In genomic region chr11:121722431-121723256, GRCh38 we compare ENCODE assay signal across 8 cellular contexts.
DNase-seq lines count a peak whose midpoint lies in the region; ATAC-seq and TF ChIP-seq lines count a peak whose summit lies in the region.

No MANE protein-coding gene starts in this region.

- H3K4me3 ChIP-seq in AG09309 (ENCODE audit: control insufficient read depth, low read depth, low read length) (peak overlapping the region; percentile 60), right atrium auricular region (peak overlapping the region; percentile 35 to 54), parathyroid adenoma (ENCODE audit: low read depth, low read length) (peak overlapping the region; percentile 9)

- peak overlapping the region; percentile 81 to 83 for H3K27ac ChIP-seq in right atrium auricular region
- no peak overlapping the region for H3K27ac ChIP-seq in parathyroid adenoma

- DNase-seq in AG09309 (ENCODE audit: low read depth): peak; percentile 32
- peak; percentile 99 for DNase-seq in NCI-H1092 (lab: John Stamatoyannopoulos, UW)
- peak; percentile 71 to 99 (median 93) for DNase-seq in amygdala (lab: John Stamatoyannopoulos, UW)
- peak; percentile 92 for DNase-seq in right atrium auricular region (ENCODE audit: low spot score)

- H3K9me3 ChIP-seq in right atrium auricular region (no peaks in the 10 kb centered on the region), parathyroid adenoma (ENCODE audit: control insufficient read depth, low read length) (no peaks in the 10 kb centered on the region)

- H3K27me3 ChIP-seq in right atrium auricular region: no peaks in the 10 kb centered on the region
- H3K27me3 ChIP-seq in parathyroid adenoma (ENCODE audit: control insufficient read depth, insufficient read depth, low read length): no peaks in the 10 kb centered on the region

- H3K79me2 ChIP-seq in parathyroid adenoma: no peaks in the 10 kb centered on the region

- H3K4me1 ChIP-seq in right atrium auricular region: peaks cover 0 to 16% of the 10 kb centered on the region in 2 donors
- no peaks in the 10 kb centered on the region for H3K4me1 ChIP-seq in parathyroid adenoma

- no peak for ATAC-seq in HG03045 (IDR thresholded peaks at IDR 0.05; ENCODE audit: unreplicated experiment)
- ATAC-seq in HG02840 (IDR thresholded peaks at IDR 0.05; ENCODE audit: low FRiP score, unreplicated experiment): no peak
- ATAC-seq in GM21619 (IDR thresholded peaks at IDR 0.05; ENCODE audit: unreplicated experiment): no peak

- no peaks in the 10 kb centered on the region for H3K36me3 ChIP-seq in right atrium auricular region
- H3K36me3 ChIP-seq in parathyroid adenoma (ENCODE audit: control insufficient read depth, insufficient read depth, low read length): no peaks in the 10 kb centered on the region

- peak overlapping the region; percentile 49 for H3K4me2 ChIP-seq in parathyroid adenoma (ENCODE audit: low read length)

- TF ChIP-seq CTCF in AG09309 (IDR thresholded peaks at IDR 0.05; ENCODE audit: control insufficient read depth, insufficient read depth, low read depth, low read length, missing control alignments) (peak; percentile 20), right atrium auricular region (IDR thresholded peaks at IDR 0.05) (peak in 1 of 2 donors; percentile 30), parathyroid adenoma (IDR thresholded peaks at IDR 0.05) (no peak)

- no peak overlapping the region for H3K9ac ChIP-seq in parathyroid adenoma

- peak overlapping the region; percentile 69 for H2AFZ ChIP-seq in parathyroid adenoma

Comparison
In these comparisons a context has a peak if more than half of its experiments do, and no peak if none do; other contexts are left out.
1. DNase-seq: peak in every context shown above with its lines; median percentile 99 in NCI-H1092; 93 in amygdala; 92 in right atrium auricular region; 32 in AG09309.
2. H3K4me3 ChIP-seq: peak in every context shown above with its lines; median percentile 60 in AG09309; 44 in right atrium auricular region; 9 in parathyroid adenoma.